ENCODE assay signal across 1 cellular context in genomic region chr3:98558100-98558499, GRCh38.
TF ChIP-seq lines count a peak whose summit lies in the region.

No MANE protein-coding gene starts in this region.

TF ChIP-seq in GM12878, 131 proteins besides CTCF, POLR2A, EP300 and RAD21:
- no peak for TF ChIP-seq RAD51 (IDR thresholded peaks at IDR 0.05)
- TF ChIP-seq CHD2 (IDR thresholded peaks at IDR 0.05; ENCODE audit: borderline replicate concordance, low read depth, low read length): no peak
- no peak for TF ChIP-seq SREBF1 (IDR thresholded peaks at IDR 0.05; ENCODE audit: low read length)
- TF ChIP-seq, protein P1, sequence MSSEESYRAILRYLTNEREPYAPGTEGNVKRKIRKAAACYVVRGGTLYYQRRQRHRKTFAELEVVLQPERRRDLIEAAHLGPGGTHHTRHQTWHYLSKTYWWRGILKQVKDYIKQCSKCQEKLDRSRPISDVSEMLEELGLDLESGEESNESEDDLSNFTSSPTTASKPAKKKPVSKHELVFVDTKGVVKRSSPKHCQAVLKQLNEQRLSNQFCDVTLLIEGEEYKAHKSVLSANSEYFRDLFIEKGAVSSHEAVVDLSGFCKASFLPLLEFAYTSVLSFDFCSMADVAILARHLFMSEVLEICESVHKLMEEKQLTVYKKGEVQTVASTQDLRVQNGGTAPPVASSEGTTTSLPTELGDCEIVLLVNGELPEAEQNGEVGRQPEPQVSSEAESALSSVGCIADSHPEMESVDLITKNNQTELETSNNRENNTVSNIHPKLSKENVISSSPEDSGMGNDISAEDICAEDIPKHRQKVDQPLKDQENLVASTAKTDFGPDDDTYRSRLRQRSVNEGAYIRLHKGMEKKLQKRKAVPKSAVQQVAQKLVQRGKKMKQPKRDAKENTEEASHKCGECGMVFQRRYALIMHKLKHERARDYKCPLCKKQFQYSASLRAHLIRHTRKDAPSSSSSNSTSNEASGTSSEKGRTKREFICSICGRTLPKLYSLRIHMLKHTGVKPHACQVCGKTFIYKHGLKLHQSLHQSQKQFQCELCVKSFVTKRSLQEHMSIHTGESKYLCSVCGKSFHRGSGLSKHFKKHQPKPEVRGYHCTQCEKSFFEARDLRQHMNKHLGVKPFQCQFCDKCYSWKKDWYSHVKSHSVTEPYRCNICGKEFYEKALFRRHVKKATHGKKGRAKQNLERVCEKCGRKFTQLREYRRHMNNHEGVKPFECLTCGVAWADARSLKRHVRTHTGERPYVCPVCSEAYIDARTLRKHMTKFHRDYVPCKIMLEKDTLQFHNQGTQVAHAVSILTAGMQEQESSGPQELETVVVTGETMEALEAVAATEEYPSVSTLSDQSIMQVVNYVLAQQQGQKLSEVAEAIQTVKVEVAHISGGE (CRISPR knock-in tag; IDR thresholded peaks at IDR 0.05): peak; percentile 49; the same call in 1 of the 2 replicates
- TF ChIP-seq POLR2AphosphoS5 (IDR thresholded peaks at IDR 0.05; ENCODE audit: low read length): 0 out of 2 replicates have a peak, but pooled peaks have one; percentile 26
- TF ChIP-seq HDGF (IDR thresholded peaks at IDR 0.05): no peak
- no peak for TF ChIP-seq ZBED1 (IDR thresholded peaks at IDR 0.05; ENCODE audit: borderline replicate concordance)
- no peak for TF ChIP-seq TCF12 (IDR thresholded peaks at IDR 0.05; ENCODE audit: low read depth, low read length)
- no peak for TF ChIP-seq PBX3 (IDR thresholded peaks at IDR 0.05; ENCODE audit: insufficient replicate concordance, low read depth, low read length)
- no peak for TF ChIP-seq ETV6 (conservative IDR thresholded peaks at IDR 0.05 in 1 of 2, IDR thresholded peaks at IDR 0.05 in 1 of 2; ENCODE audit: borderline replicate concordance in 1 of 2, low read depth in 1 of 2)
- TF ChIP-seq HCFC1 (IDR thresholded peaks at IDR 0.05; ENCODE audit: low read length): no peak
- no peak for TF ChIP-seq CBFB (IDR thresholded peaks at IDR 0.05; ENCODE audit: low read depth)
- no peak for TF ChIP-seq KDM1A (IDR thresholded peaks at IDR 0.05; ENCODE audit: borderline replicate concordance)
- no peak for TF ChIP-seq ZNF384 (IDR thresholded peaks at IDR 0.05; ENCODE audit: borderline replicate concordance, low read depth, low read length)
- TF ChIP-seq, protein P2, sequence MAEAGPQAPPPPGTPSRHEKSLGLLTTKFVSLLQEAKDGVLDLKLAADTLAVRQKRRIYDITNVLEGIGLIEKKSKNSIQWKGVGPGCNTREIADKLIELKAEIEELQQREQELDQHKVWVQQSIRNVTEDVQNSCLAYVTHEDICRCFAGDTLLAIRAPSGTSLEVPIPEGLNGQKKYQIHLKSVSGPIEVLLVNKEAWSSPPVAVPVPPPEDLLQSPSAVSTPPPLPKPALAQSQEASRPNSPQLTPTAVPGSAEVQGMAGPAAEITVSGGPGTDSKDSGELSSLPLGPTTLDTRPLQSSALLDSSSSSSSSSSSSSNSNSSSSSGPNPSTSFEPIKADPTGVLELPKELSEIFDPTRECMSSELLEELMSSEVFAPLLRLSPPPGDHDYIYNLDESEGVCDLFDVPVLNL (IDR thresholded peaks at IDR 0.05; ENCODE audit: low read depth, low read length): no peak
- no peak for TF ChIP-seq SMC3 (IDR thresholded peaks at IDR 0.05; ENCODE audit: borderline replicate concordance, low read length)
- no peak for TF ChIP-seq CREM (IDR thresholded peaks at IDR 0.05; ENCODE audit: low read depth)
- no peak for TF ChIP-seq MEF2A (IDR thresholded peaks at IDR 0.05; ENCODE audit: insufficient read depth, low read depth, low read length)
- peak; percentile 74; the same call in 1 of the 2 replicates for TF ChIP-seq WRNIP1 (IDR thresholded peaks at IDR 0.05; ENCODE audit: borderline replicate concordance, low read depth, low read length)
- TF ChIP-seq SREBF2 (IDR thresholded peaks at IDR 0.05; ENCODE audit: low read length): no peak
- 0 out of 4 replicates have a peak, but pooled peaks of 1 of the 2 experiments have one; percentile 1 for TF ChIP-seq BHLHE40 (IDR thresholded peaks at IDR 0.05; ENCODE audit: borderline replicate concordance in 1 of 2, low read depth in 2 of 2, low read length in 1 of 2)
- TF ChIP-seq, protein P3, sequence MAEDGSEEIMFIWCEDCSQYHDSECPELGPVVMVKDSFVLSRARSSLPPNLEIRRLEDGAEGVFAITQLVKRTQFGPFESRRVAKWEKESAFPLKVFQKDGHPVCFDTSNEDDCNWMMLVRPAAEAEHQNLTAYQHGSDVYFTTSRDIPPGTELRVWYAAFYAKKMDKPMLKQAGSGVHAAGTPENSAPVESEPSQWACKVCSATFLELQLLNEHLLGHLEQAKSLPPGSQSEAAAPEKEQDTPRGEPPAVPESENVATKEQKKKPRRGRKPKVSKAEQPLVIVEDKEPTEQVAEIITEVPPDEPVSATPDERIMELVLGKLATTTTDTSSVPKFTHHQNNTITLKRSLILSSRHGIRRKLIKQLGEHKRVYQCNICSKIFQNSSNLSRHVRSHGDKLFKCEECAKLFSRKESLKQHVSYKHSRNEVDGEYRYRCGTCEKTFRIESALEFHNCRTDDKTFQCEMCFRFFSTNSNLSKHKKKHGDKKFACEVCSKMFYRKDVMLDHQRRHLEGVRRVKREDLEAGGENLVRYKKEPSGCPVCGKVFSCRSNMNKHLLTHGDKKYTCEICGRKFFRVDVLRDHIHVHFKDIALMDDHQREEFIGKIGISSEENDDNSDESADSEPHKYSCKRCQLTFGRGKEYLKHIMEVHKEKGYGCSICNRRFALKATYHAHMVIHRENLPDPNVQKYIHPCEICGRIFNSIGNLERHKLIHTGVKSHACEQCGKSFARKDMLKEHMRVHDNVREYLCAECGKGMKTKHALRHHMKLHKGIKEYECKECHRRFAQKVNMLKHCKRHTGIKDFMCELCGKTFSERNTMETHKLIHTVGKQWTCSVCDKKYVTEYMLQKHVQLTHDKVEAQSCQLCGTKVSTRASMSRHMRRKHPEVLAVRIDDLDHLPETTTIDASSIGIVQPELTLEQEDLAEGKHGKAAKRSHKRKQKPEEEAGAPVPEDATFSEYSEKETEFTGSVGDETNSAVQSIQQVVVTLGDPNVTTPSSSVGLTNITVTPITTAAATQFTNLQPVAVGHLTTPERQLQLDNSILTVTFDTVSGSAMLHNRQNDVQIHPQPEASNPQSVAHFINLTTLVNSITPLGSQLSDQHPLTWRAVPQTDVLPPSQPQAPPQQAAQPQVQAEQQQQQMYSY (CRISPR knock-in tag; IDR thresholded peaks at IDR 0.05): peak; percentile 69; the same call in 1 of the 2 replicates
- TF ChIP-seq MTA3 (IDR thresholded peaks at IDR 0.05; ENCODE audit: borderline replicate concordance, low read length): peak; percentile 4; the same call in 1 of the 2 replicates
- TF ChIP-seq SPI1 (IDR thresholded peaks at IDR 0.05; ENCODE audit: borderline replicate concordance, insufficient read depth, low read depth, low read length): no peak
- TF ChIP-seq NR2C1 (IDR thresholded peaks at IDR 0.05): no peak
- peak; percentile 9; the same call in 1 of the 2 replicates for TF ChIP-seq ZNF687 (IDR thresholded peaks at IDR 0.05)
- no peak for TF ChIP-seq PAX8 (IDR thresholded peaks at IDR 0.05)
- TF ChIP-seq, protein P4, sequence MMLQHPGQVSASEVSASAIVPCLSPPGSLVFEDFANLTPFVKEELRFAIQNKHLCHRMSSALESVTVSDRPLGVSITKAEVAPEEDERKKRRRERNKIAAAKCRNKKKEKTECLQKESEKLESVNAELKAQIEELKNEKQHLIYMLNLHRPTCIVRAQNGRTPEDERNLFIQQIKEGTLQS (IDR thresholded peaks at IDR 0.05; ENCODE audit: borderline replicate concordance, extremely low read depth, low read depth, low read length): no peak
- TF ChIP-seq RCOR1 (conservative IDR thresholded peaks at IDR 0.05; ENCODE audit: low read depth, low read length): no peak
